In the genomic region with DNA sequence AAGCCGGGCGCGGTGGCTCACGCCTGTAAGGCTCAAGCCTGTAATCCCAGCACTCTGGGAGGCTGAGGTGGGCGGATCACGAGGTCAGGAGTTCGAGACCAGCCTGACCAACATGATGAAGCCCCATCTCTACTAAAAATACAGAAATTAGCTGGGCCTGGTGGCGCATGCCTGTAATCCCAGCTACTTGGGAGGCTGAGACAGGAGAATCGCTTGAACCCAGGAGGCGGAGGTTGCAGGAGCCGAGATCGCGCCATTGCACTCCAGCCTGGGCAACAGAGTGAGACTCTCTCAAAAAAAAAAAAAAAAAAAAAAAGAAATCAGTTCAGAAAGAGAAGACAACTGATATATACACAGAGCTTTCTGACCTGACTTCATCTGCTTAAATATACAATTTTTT, we compare ENCODE assay signal across 4 cellular contexts. TPM values are rescaled to one million over a fixed set of nuclear protein-coding genes. Genes with fewer than 3 reads are reported as not detected.
A peak's percentile ranks its signal among the peaks of the same experiment; 100 is the strongest.
DNase-seq lines count a peak whose midpoint lies in the region; ATAC-seq, FAIRE-seq and TF ChIP-seq lines count a peak whose summit lies in the region.
"Not testable (repeated sequence)": the region's sequence is repeated elsewhere in the genome, so short reads cannot be mapped to it uniquely, and the experiment has no call there.

No MANE protein-coding gene starts in this region.

- not testable (repeated sequence) for TF ChIP-seq CTCF in VCaP (conservative IDR thresholded peaks at IDR 0.05); K562 (IDR thresholded peaks at IDR 0.05 in 2 of 3, conservative IDR thresholded peaks at IDR 0.05 in 1 of 3; ENCODE audit: insufficient read depth in 2 of 3, low read depth in 1 of 3, low read length in 3 of 3); osteocyte (IDR thresholded peaks at IDR 0.05)

- not testable (repeated sequence) for FAIRE-seq in K562 (lab: Jason Lieb, UNC)

- not testable (repeated sequence) for H3K4me2 ChIP-seq in K562 (ENCODE audit: insufficient read depth, low read length)

- DNase-seq in activated CD8-positive, alpha-beta memory T cell treated with anti-CD3 and anti-CD28 coated beads for 24 hours = peak; percentile 7
- not testable (repeated sequence) for DNase-seq in K562 (ENCODE audit: extremely low read depth in 1 of 4, low spot score in 3 of 4)
- DNase-seq in osteocyte (ENCODE audit: extremely low spot score, unreplicated experiment) = peak; percentile 51

- H3K9ac ChIP-seq in K562 (ENCODE audit: insufficient read depth in 1 of 2, low read depth in 2 of 2, low read length in 2 of 2) = not testable (repeated sequence)

- H3K36me3 Mint-ChIP-seq in osteocyte (ENCODE audit: unreplicated experiment) = not testable (repeated sequence)

- not testable (repeated sequence) for TF ChIP-seq EP300 in K562 (IDR thresholded peaks at IDR 0.05; ENCODE audit: low read length)

- H3K4me3 Mint-ChIP-seq in osteocyte (ENCODE audit: unreplicated experiment) = not testable (repeated sequence)

- 81% methylated on average over 13 of the region's 13 CpGs for WGBS in K562 (ENCODE audit: insufficient coverage, low coverage, missing lambda C conversion rate)

- not testable (repeated sequence) for H2AFZ ChIP-seq in K562 (ENCODE audit: low read depth, low read length)

- H3K27me3 ChIP-seq in K562 (ENCODE audit: control insufficient read depth in 2 of 2, insufficient read depth in 2 of 2, low read length in 2 of 2) = not testable (repeated sequence)

- H4K20me1 ChIP-seq in K562 (replicated peaks; ENCODE audit: control insufficient read depth, insufficient read depth, low read length) = not testable (repeated sequence)

- H3K27ac ChIP-seq in VCaP = peak overlapping the region; percentile 20
- H3K27ac ChIP-seq in K562 (ENCODE audit: extremely low read depth, low read depth, low read length) = not testable (repeated sequence)

- H3K79me2 ChIP-seq in K562 (ENCODE audit: control insufficient read depth, insufficient read depth, low read length) = not testable (repeated sequence)

- H3K27me3 Mint-ChIP-seq in osteocyte (ENCODE audit: unreplicated experiment) = not testable (repeated sequence)

- ATAC-seq in K562 = not testable (repeated sequence)

- not testable (repeated sequence) for H3K9me3 Mint-ChIP-seq in osteocyte (ENCODE audit: unreplicated experiment)

- not testable (repeated sequence) for TF ChIP-seq POLR2A in K562 (conservative IDR thresholded peaks at IDR 0.05)

- not testable (repeated sequence) for H3K36me3 ChIP-seq in K562 (ENCODE audit: control insufficient read depth, insufficient read depth, low read length)

- H3K4me1 Mint-ChIP-seq in osteocyte (ENCODE audit: unreplicated experiment) = not testable (repeated sequence)

- POLR2A ChIA-PET in K562 (lab: Yijun Ruan, JAX) = interaction anchor here (0.6 to 0.9 kb wide), 4 partner anchors 14 to 178 kb away, joined by 3 to 6 read pairs (median 4); no protein-coding TSS in a partner anchor

- not testable (repeated sequence) for TF ChIP-seq RAD21 in K562 (CRISPR knock-in tag; conservative IDR thresholded peaks at IDR 0.05 in 1 of 2, IDR thresholded peaks at IDR 0.05 in 1 of 2)

- BruUV-seq in K562 (replicated peaks; lab: Mats Ljungman, UMichigan) = not testable (repeated sequence)

- not testable (repeated sequence) for H3K4me1 ChIP-seq in K562 (replicated peaks in 1 of 2; ENCODE audit: control insufficient read depth in 2 of 2, insufficient read depth in 2 of 2, low read length in 2 of 2)

- not testable (repeated sequence) for H3K9me1 ChIP-seq in K562 (ENCODE audit: control insufficient read depth, insufficient read depth, low read length)

- intact Hi-C loops in K562 (cut with micrococcal nuclease) = not testable (repeated sequence)

- not testable (repeated sequence) for H3K4me3 ChIP-seq in K562

- H3K9me3 ChIP-seq in K562 (replicated peaks; ENCODE audit: control insufficient read depth, insufficient read depth, low read depth, low read length) = not testable (repeated sequence)

- H3K27ac Mint-ChIP-seq in osteocyte (ENCODE audit: unreplicated experiment) = not testable (repeated sequence)

- CTCF ChIA-PET in K562 (lab: Yijun Ruan, JAX; ENCODE audit: low intra/inter-chr PET ratio) = interaction anchor here (0.7 kb wide), 1 partner anchor 11 kb away, joined by 3 read pairs; no protein-coding TSS in a partner anchor

- in situ Hi-C loops in K562 (cut with MboI) = not testable (repeated sequence)

TF ChIP-seq in K562, 482 proteins besides CTCF, POLR2A, EP300 and RAD21:
- TF ChIP-seq ZNF121 (CRISPR knock-in tag; conservative IDR thresholded peaks at IDR 0.05) (peak; percentile 71; the same call in 1 of the 2 replicates), ZBTB33 (CRISPR knock-in tag; IDR thresholded peaks at IDR 0.05) (peak; percentile 93), EGR1 (conservative IDR thresholded peaks at IDR 0.05) (0 out of 2 replicates have a peak, but pooled peaks have one; percentile 13)

RNA-seq across cellular contexts. Expression of gene FMC1, which starts 7.7 kb away (rescaled TPM):
- 10.0 and 12.5 TPM in 2 replicates for total RNA-seq in K562 (2011; cell fraction: chromatin; rRNA removed; ENCODE audit: low replicate concordance)
- total RNA-seq in K562 (2011; cell fraction: nucleolus; rRNA removed) = 17.1 and 19.0 TPM in 2 replicates
- 19.2 and 21.5 TPM in 2 replicates for total RNA-seq in K562 (2011; cell fraction: nucleoplasm; rRNA removed)
- 25.8 and 28.6 TPM in 2 replicates for total RNA-seq in K562 (2014; rRNA removed)
- total RNA-seq in K562 (2014; rRNA removed; fragmentation: Illumina TruSeq; extraction: Trizol) = 16.8 and 26.1 TPM in 2 replicates
- 12.1 and 14.0 TPM in 2 replicates for total RNA-seq in K562 (2015; rRNA removed; fragmentation: Illumina TruSeq; extraction: Trizol)
- total RNA-seq in K562 (2021) = 29.0 TPM in 2 replicates
- polyA plus RNA-seq in K562 (2011; rRNA removed) = 30.6 and 49.5 TPM in 2 replicates
- polyA plus RNA-seq in K562 (2011; cell fraction: cytosol; rRNA removed) = 37.2 and 46.5 TPM in 2 replicates
- 32.2 and 54.0 TPM in 2 replicates for polyA plus RNA-seq in K562 (2011; cell fraction: nucleus; rRNA removed)
- 42.5 and 51.0 TPM in 2 replicates for polyA plus RNA-seq in K562 (2012)
- 14.1 and 25.3 TPM in 2 replicates for polyA plus RNA-seq in K562 (2014; fragmentation: Illumina TruSeq; extraction: Trizol)
- polyA plus RNA-seq in K562 (2014; fragmentation: Nextera tagmentation; extraction: Ambion mirVana) = 100 to 1,000 TPM; 112 to 116 TPM
- 35.3 and 37.8 TPM in 2 replicates for polyA plus RNA-seq in K562 (2014; rRNA removed)
- polyA minus RNA-seq in K562 (2011; rRNA and poly(A)+ RNA removed) = 7.4 and 8.4 TPM in 2 replicates
- 5.2 and 8.2 TPM in 2 replicates for polyA minus RNA-seq in K562 (2011; cell fraction: cytosol; rRNA and poly(A)+ RNA removed)
- polyA minus RNA-seq in K562 (2011; cell fraction: nucleus; rRNA and poly(A)+ RNA removed) = 4.3 and 8.8 TPM in 2 replicates
- total RNA-seq in osteocyte = 8.6 and 13.5 TPM in 2 replicates

RNA-seq across cellular contexts. Expression of gene LUC7L2, which starts 26.3 kb away (rescaled TPM):
- 93.5 and 286 TPM in 2 replicates for total RNA-seq in K562 (2011; cell fraction: chromatin; rRNA removed; ENCODE audit: low replicate concordance)
- total RNA-seq in K562 (2011; cell fraction: nucleolus; rRNA removed) = 133 and 154 TPM in 2 replicates
- total RNA-seq in K562 (2011; cell fraction: nucleoplasm; rRNA removed) = 161 and 217 TPM in 2 replicates
- total RNA-seq in K562 (2014; rRNA removed) (110 and 119 TPM in 2 replicates), K562 (2014; rRNA removed; fragmentation: Illumina TruSeq; extraction: Trizol) (144 and 164 TPM in 2 replicates), K562 (2015; rRNA removed; fragmentation: Illumina TruSeq; extraction: Trizol) (141 and 144 TPM in 2 replicates), K562 (2021) (198 and 207 TPM in 2 replicates), osteocyte (112 and 116 TPM in 2 replicates)
- polyA plus RNA-seq in K562 (2011; rRNA removed) (95.0 and 115 TPM in 2 replicates), K562 (2014; fragmentation: Illumina TruSeq; extraction: Trizol) (137 and 168 TPM in 2 replicates), K562 (2014; fragmentation: Nextera tagmentation; extraction: Ambion mirVana) (10 to 100 TPM; 56.1 to 66.5 TPM), K562 (2014; rRNA removed) (117 and 144 TPM in 2 replicates)
- 61.1 and 102 TPM in 2 replicates for polyA plus RNA-seq in K562 (2011; cell fraction: cytosol; rRNA removed)
- 137 and 144 TPM in 2 replicates for polyA plus RNA-seq in K562 (2011; cell fraction: nucleus; rRNA removed)
- polyA plus RNA-seq in K562 (2012) = 102 and 214 TPM in 2 replicates
- polyA minus RNA-seq in K562 (2011; rRNA and poly(A)+ RNA removed) = 121 and 164 TPM in 2 replicates
- polyA minus RNA-seq in K562 (2011; cell fraction: cytosol; rRNA and poly(A)+ RNA removed) = 55.3 and 77.4 TPM in 2 replicates
- 193 and 262 TPM in 2 replicates for polyA minus RNA-seq in K562 (2011; cell fraction: nucleus; rRNA and poly(A)+ RNA removed)
